Comparison of ENCODE assay signal across 28 cellular contexts in the genomic region with DNA sequence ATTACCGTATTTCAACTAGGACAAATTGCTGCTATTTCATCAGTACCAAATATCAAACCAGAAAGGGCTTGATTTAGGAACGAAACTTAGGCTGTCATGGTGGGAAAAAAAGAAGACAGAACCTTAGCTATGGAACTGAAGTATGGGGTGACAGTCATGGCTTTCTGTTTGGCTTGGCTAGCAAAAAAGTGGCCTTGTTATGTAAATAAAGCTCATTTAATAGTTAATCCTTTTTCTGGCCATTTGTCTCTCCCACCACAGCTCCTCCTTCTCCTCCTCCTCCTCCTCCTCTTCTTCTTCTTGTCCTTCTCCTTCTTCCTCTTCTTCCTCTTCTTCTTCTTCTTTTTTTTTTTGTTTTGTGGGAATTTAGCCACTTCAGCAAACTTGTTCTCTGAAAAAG.
"Had no signal": no experiment of that assay in that cellular context is flagged by ENCODE, and none has a peak within 500 bp of the region (broad histone marks: within the 10 kb centered on the region; RNA-seq: fewer than 3 reads in every experiment).

No MANE protein-coding gene starts in this region.

- H3K4me1 Mint-ChIP-seq: activated B cell treated with CpG ODN at 0.5 μM for 24 hours; activated CD4-positive, alpha-beta T cell treated with anti-CD3 and anti-CD28 coated beads, Interleukin-2, amount 10 ng/mL, durations not matched to agents 24 days and 14 days; activated CD8-positive, alpha-beta memory T cell treated with anti-CD3 and anti-CD28 coated beads, Interleukin-2, amount 10 ng/mL, durations not matched to agents 7 days and 5 days; activated naive CD8-positive, alpha-beta T cell treated with anti-CD3 and anti-CD28 coated beads, Interleukin-2, amount 50 U/mL, for 24 hours had no signal

- H3K27me3 Mint-ChIP-seq: activated B cell treated with CpG ODN at 0.5 μM for 24 hours; activated CD4-positive, alpha-beta T cell treated with anti-CD3 and anti-CD28 coated beads, Interleukin-2, amount 10 ng/mL, durations not matched to agents 24 days and 14 days; activated CD8-positive, alpha-beta memory T cell treated with anti-CD3 and anti-CD28 coated beads, Interleukin-2, amount 10 ng/mL, durations not matched to agents 7 days and 5 days; activated naive CD8-positive, alpha-beta T cell treated with anti-CD3 and anti-CD28 coated beads, Interleukin-2, amount 50 U/mL, for 24 hours; activated T-cell treated with anti-CD3 and anti-CD28 coated beads, Interleukin-2, amount 50 U/mL, for 24 hours had no signal

- DNase-seq: activated B cell treated with CpG ODN at 0.5 μM for 24 hours; activated CD4-positive, alpha-beta T cell treated with anti-CD3 and anti-CD28 coated beads for 1 hour; activated CD4-positive, alpha-beta T cell treated with anti-CD3 and anti-CD28 coated beads, Interleukin-2, amount 10 ng/mL, durations not matched to agents 24 days and 14 days; activated CD4-positive, alpha-beta T cell treated with anti-CD3 and anti-CD28 coated beads, Interleukin-2, amount 50 U/mL, for 48 hours; activated CD8-positive, alpha-beta memory T cell treated with anti-CD3 and anti-CD28 coated beads, Interleukin-2, amount 10 ng/mL, durations not matched to agents 7 days and 5 days; activated effector memory CD4-positive, alpha-beta T cell treated with anti-CD3 and anti-CD28 coated beads, Interleukin-2, amount 50 U/mL, for 16 hours; activated naive CD4-positive, alpha-beta T cell treated with Interleukin-2 at 50 U/mL for 16 hours; activated naive CD8-positive, alpha-beta T cell treated with anti-CD3 and anti-CD28 coated beads, Interleukin-2, amount 50 U/mL, for 24 hours; activated T-cell treated with anti-CD3 and anti-CD28 coated beads, Interleukin-2, amount 50 U/mL, for 24 hours; amniotic stem cell; body of pancreas; central memory CD4-positive, alpha-beta T cell; Kasumi-1; NCI-H1105 treated with DMSO at 0.1 percent for 48 hours; NCI-H1436 treated with DMSO at 0.1 percent for 48 hours; NCI-H187; NCI-H2081 treated with DMSO at 0.1 percent for 48 hours; NCI-H446; NCI-H524; NK-92 treated with Interleukin-12 subunit alpha and Interleukin-12 subunit beta, amount 100 ng/mL, for 24 hours; Peyer's patch; Right ventricle myocardium superior; SJCRH30; SK-N-SH; SW 1271 had no signal

- H3K27ac Mint-ChIP-seq: activated B cell treated with CpG ODN at 0.5 μM for 24 hours; activated CD4-positive, alpha-beta T cell treated with anti-CD3 and anti-CD28 coated beads, Interleukin-2, amount 10 ng/mL, durations not matched to agents 24 days and 14 days; activated CD8-positive, alpha-beta memory T cell treated with anti-CD3 and anti-CD28 coated beads, Interleukin-2, amount 10 ng/mL, durations not matched to agents 7 days and 5 days; activated naive CD4-positive, alpha-beta T cell treated with anti-CD3 and anti-CD28 coated beads, Interleukin-2, amount 50 U/mL, for 72 hours; activated naive CD8-positive, alpha-beta T cell treated with anti-CD3 and anti-CD28 coated beads, Interleukin-2, amount 50 U/mL, for 24 hours; activated T-cell treated with anti-CD3 and anti-CD28 coated beads, Interleukin-2, amount 50 U/mL, for 24 hours had no signal

- ATAC-seq: activated CD8-positive, alpha-beta memory T cell treated with anti-CD3 and anti-CD28 coated beads, Interleukin-2, amount 10 ng/mL, durations not matched to agents 7 days and 5 days; activated naive CD4-positive, alpha-beta T cell treated with anti-CD3 and anti-CD28 coated beads, Interleukin-2, amount 50 U/mL, for 72 hours; activated naive CD8-positive, alpha-beta T cell treated with anti-CD3 and anti-CD28 coated beads, Interleukin-2, amount 50 U/mL, for 24 hours; body of pancreas had no signal

- H3K9ac ChIP-seq: SK-N-SH had no signal

- H3K36me3 ChIP-seq: ascending aorta, Peyer's patch, SJCRH30 had no signal

- H3K4me2 ChIP-seq: SK-N-SH had no signal

- H3K4me3 Mint-ChIP-seq: activated B cell treated with CpG ODN at 0.5 μM for 24 hours; activated CD4-positive, alpha-beta T cell treated with anti-CD3 and anti-CD28 coated beads, Interleukin-2, amount 10 ng/mL, durations not matched to agents 24 days and 14 days; activated CD8-positive, alpha-beta memory T cell treated with anti-CD3 and anti-CD28 coated beads, Interleukin-2, amount 10 ng/mL, durations not matched to agents 7 days and 5 days; activated naive CD8-positive, alpha-beta T cell treated with anti-CD3 and anti-CD28 coated beads, Interleukin-2, amount 50 U/mL, for 24 hours; activated T-cell treated with anti-CD3 and anti-CD28 coated beads, Interleukin-2, amount 50 U/mL, for 24 hours had no signal

- H3K4me1 ChIP-seq: ascending aorta, body of pancreas, Peyer's patch, SJCRH30 had no signal

- H3K4me3 ChIP-seq: ascending aorta, body of pancreas, Peyer's patch, SJCRH30 had no signal

- H3K9me3 Mint-ChIP-seq: activated CD4-positive, alpha-beta T cell treated with anti-CD3 and anti-CD28 coated beads, Interleukin-2, amount 10 ng/mL, durations not matched to agents 24 days and 14 days; activated T-cell treated with anti-CD3 and anti-CD28 coated beads, Interleukin-2, amount 50 U/mL, for 24 hours had no signal

- H3K9me3 ChIP-seq: ascending aorta, body of pancreas, Peyer's patch, SJCRH30, SK-N-SH had no signal

- H3K9me2 ChIP-seq: SK-N-SH had no signal

- H3K27ac ChIP-seq: ascending aorta, body of pancreas, Peyer's patch, RWPE1, SJCRH30 had no signal

- H3K36me3 Mint-ChIP-seq: activated CD8-positive, alpha-beta memory T cell treated with anti-CD3 and anti-CD28 coated beads, Interleukin-2, amount 10 ng/mL, durations not matched to agents 7 days and 5 days; activated naive CD4-positive, alpha-beta T cell treated with anti-CD3 and anti-CD28 coated beads, Interleukin-2, amount 50 U/mL, for 72 hours had no signal

- H3K27me3 ChIP-seq: ascending aorta, body of pancreas, Peyer's patch, SJCRH30 had no signal
